8 cellular contexts compared by ENCODE assay signal in the genomic region with DNA sequence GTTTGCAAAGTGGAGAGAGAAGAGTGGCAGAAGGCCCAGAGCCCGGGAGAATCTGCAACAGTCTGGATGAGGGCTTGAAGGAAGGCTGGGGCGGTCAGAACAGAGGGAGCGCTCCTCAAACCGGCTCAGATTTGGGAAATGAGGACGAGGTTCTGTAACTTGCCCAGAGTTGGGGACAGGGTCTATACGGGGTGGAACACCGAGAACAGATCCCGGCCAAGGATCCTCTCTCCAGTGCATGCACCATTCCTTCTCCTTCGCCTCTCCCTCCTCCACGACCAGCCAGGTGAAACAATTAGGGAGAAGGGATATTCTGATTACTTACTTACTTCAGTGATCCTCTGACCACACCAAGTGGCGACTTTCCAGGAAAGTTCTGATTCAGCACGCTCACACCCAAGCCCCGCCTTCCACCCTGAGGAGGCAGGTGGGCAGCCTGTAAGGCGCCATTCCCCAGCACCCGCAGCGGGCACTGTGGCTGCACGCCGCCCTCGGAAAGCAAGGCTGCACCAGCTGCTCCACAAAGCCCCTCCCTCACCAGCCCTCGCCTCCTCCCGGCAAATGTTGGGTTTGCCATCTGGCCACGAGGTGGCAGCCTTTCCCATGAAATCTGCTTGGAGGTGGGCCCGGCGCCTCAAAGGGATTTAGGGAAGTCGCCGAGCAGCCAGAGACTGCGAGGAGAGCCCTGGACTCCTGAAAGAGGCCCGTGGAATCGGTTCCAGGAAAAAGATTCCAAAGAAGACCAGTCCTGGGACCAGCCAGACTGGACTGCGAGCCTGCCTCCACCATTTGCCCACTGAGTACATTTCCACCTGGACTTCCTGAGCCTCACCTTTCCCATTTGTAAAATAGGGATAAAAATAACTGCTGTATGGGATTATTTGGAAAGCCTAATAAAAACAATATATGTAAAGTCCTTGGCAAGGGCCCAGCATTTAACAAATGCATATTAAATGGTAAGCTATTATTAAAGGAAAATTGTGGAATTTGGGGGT. TPM values are rescaled to one million over a fixed set of nuclear protein-coding genes. Genes with fewer than 3 reads are reported as not detected.
DNase-seq lines count a peak whose midpoint lies in the region; ATAC-seq lines count a peak whose summit lies in the region.

No MANE protein-coding gene starts in this region.

- peaks cover 0 to 14% (median 5%) of the 10 kb centered on the region in 4 donors for H3K4me1 Mint-ChIP-seq in CD4-positive, CD25-positive, alpha-beta regulatory T cell

- H3K36me3 ChIP-seq in CD4-positive, CD25-positive, alpha-beta regulatory T cell (ENCODE audit: control insufficient read depth, insufficient read depth, low read length), result no peaks in the 10 kb centered on the region

- H3K27ac Mint-ChIP-seq in CD4-positive, CD25-positive, alpha-beta regulatory T cell, result peak overlapping the region in 1 of 3 donors; percentile 34

- ATAC-seq in CD4-positive, CD25-positive, alpha-beta regulatory T cell (ENCODE audit: low read depth in 2 of 2), result peak; percentile 26 to 52
- ATAC-seq in GM19438 (IDR thresholded peaks at IDR 0.05; ENCODE audit: low read depth, unreplicated experiment) (peak; percentile 88), HG03558 (IDR thresholded peaks at IDR 0.05; ENCODE audit: extremely low read depth, unreplicated experiment) (peak; percentile 73)

- peaks cover 6% of the 10 kb centered on the region for H3K4me1 ChIP-seq in CD4-positive, CD25-positive, alpha-beta regulatory T cell (ENCODE audit: control insufficient read depth, insufficient read depth, low read length, poor library complexity, severe bottlenecking)

- no peak overlapping the region for H3K27ac ChIP-seq in CD4-positive, CD25-positive, alpha-beta regulatory T cell (ENCODE audit: insufficient read depth, low read length, poor library complexity, severe bottlenecking)

- H3K9me3 Mint-ChIP-seq in CD4-positive, CD25-positive, alpha-beta regulatory T cell, result peaks cover 0 to 2% (median 0%) of the 10 kb centered on the region in 7 donors

- peak overlapping the region in 2 of 4 donors; percentile 39 to 70 for H3K4me3 Mint-ChIP-seq in CD4-positive, CD25-positive, alpha-beta regulatory T cell

- no peaks in the 10 kb centered on the region for H3K36me3 Mint-ChIP-seq in CD4-positive, CD25-positive, alpha-beta regulatory T cell

- H3K27me3 Mint-ChIP-seq in CD4-positive, CD25-positive, alpha-beta regulatory T cell, result peaks cover 14% of the 10 kb centered on the region

- peak; percentile 31 to 62 (median 54) for DNase-seq in CD4-positive, CD25-positive, alpha-beta regulatory T cell
- DNase-seq in NCI-H526 treated with DMSO at 0.1 percent for 48 hours (lab: John Stamatoyannopoulos, UW) (peak; percentile 82), lung microvascular endothelial cell (ENCODE audit: low read depth in 2 of 2) (peak; percentile 68 to 79)
- DNase-seq in activated CD4-positive, alpha-beta T cell treated with anti-CD3 and anti-CD28 coated beads, Interleukin-2, amount 50 U/mL, for 48 hours, result peak; percentile 80 to 83
- DNase-seq in effector CD8-positive, alpha-beta T cell (lab: John Stamatoyannopoulos, UW), result peak; percentile 21
- DNase-seq in stimulated activated CD4-positive, alpha-beta T cell treated with anti-CD3 and anti-CD28 coated beads, TNF-alpha, amount 100 ng/mL, for 24 hours (ENCODE audit: low read depth in 3 of 3), result peak; percentile 38 to 72 (median 43)

- no peaks in the 10 kb centered on the region for H3K27me3 ChIP-seq in CD4-positive, CD25-positive, alpha-beta regulatory T cell (ENCODE audit: control insufficient read depth, insufficient read depth, low read length)

- no peak overlapping the region for H3K4me3 ChIP-seq in CD4-positive, CD25-positive, alpha-beta regulatory T cell (ENCODE audit: low read depth, low read length)

- no peaks in the 10 kb centered on the region for H3K9me3 ChIP-seq in CD4-positive, CD25-positive, alpha-beta regulatory T cell (ENCODE audit: control insufficient read depth in 2 of 2, low read length in 2 of 2)

RNA-seq across cellular contexts. Expression of a gene that starts 22.2 kb away (rescaled TPM):
- total RNA-seq in CD4-positive, CD25-positive, alpha-beta regulatory T cell, result 1.2 TPM
- polyA plus RNA-seq in CD4-positive, CD25-positive, alpha-beta regulatory T cell, result 1 to 10 TPM in 1 of 4 donors, under 1 TPM in 2, not detected in 1; 0.07 to 1.5 (median 0.67) TPM
- 0.20 and 0.44 TPM in 2 replicates for total RNA-seq in lung microvascular endothelial cell

Comparison
In these comparisons a context has a peak if more than half of its experiments do, and no peak if none do; other contexts are left out.
1. DNase-seq: peak in every context shown above with its lines; median percentile 82 in NCI-H526 treated with DMSO at 0.1 percent for 48 hours; 82 in activated CD4-positive, alpha-beta T cell treated with anti-CD3 and anti-CD28 coated beads, Interleukin-2, amount 50 U/mL, for 48 hours; 74 in lung microvascular endothelial cell; 54 in CD4-positive, CD25-positive, alpha-beta regulatory T cell; 43 in stimulated activated CD4-positive, alpha-beta T cell treated with anti-CD3 and anti-CD28 coated beads, TNF-alpha, amount 100 ng/mL, for 24 hours; 21 in effector CD8-positive, alpha-beta T cell.